In the genomic region with DNA sequence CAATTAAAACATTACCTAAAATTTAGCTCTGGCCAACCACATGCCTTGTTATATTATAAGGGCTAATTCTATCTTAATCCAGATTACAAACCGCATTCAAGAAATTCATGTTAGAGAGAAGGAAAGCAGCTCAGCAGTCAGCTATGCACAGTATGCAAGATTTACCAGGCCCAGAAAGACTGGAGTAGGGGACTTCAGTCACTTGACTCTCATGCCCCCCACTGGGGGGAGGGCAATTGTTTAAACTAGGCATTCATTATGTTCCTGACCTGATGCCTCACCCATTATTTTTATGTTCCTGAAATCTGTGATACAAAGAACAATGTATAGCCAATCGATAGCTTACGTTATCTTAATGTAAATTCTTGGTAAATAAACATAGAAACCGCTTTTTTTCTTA, we compare ENCODE assay signal across 23 cellular contexts.
DNase-seq lines count a peak whose midpoint lies in the region; ATAC-seq and TF ChIP-seq lines count a peak whose summit lies in the region.
"Had no signal": no experiment of that assay in that cellular context is flagged by ENCODE, and none has a peak within 500 bp of the region (broad histone marks: within the 10 kb centered on the region; RNA-seq: fewer than 3 reads in every experiment).

No MANE protein-coding gene starts in this region.

- peaks cover 31% of the 10 kb centered on the region for H3K4me1 ChIP-seq in cardiac muscle cell (ENCODE audit: low read depth)

- H3K27ac ChIP-seq in cardiac muscle cell: no peak overlapping the region
- H3K27ac ChIP-seq: A549; BLaER1 treated with 17β-estradiol and CSF1 and Interleukin-3, amounts not matched to agents 10 nM and 100 nM; breast epithelium; neutrophil; RWPE1; thoracic aorta had no signal

- no peaks in the 10 kb centered on the region for H3K27me3 ChIP-seq in cardiac muscle cell
- H3K27me3 ChIP-seq: BLaER1 treated with 17β-estradiol and CSF1 and Interleukin-3, amounts not matched to agents 10 nM and 100 nM; breast epithelium; neutrophil had no signal

- ATAC-seq in Right ventricle myocardium inferior: no peak
- ATAC-seq: A549; activated CD4-positive, CD25-positive, alpha-beta regulatory T cell treated with anti-CD3 and anti-CD28 coated beads, Interleukin-2, amount 50 U/mL, for 24 hours; stimulated activated effector memory CD8-positive, alpha-beta T cell treated with anti-CD3 and anti-CD28 coated beads, Interleukin-12 subunit alpha, Interleukin-12 subunit beta, amount 100 ng/mL, for 72 hours had no signal

- no peaks in the 10 kb centered on the region for H3K9me3 ChIP-seq in cardiac muscle cell (ENCODE audit: low read depth)
- H3K9me3 ChIP-seq: A549, breast epithelium, neutrophil, thoracic aorta had no signal

- intact Hi-C loops in Right ventricle myocardium inferior (cut with DNase I): no loop called here

- no peaks in the 10 kb centered on the region for H3K36me3 ChIP-seq in cardiac muscle cell
- H3K36me3 ChIP-seq: breast epithelium, neutrophil, thoracic aorta had no signal

- no peak overlapping the region for H3K4me3 ChIP-seq in cardiac muscle cell
- H3K4me3 ChIP-seq in retinal pigment epithelial cell (ENCODE audit: low read length): no peak overlapping the region
- H3K4me3 ChIP-seq: A549; BLaER1 treated with 17β-estradiol and CSF1 and Interleukin-3, amounts not matched to agents 10 nM and 100 nM; breast epithelium; thoracic aorta had no signal

- TF ChIP-seq CTCF in cardiac muscle cell (IDR thresholded peaks at IDR 0.05; ENCODE audit: low read depth, low read length) (no peak), retinal pigment epithelial cell (conservative IDR thresholded peaks at IDR 0.05; ENCODE audit: low read depth, low read length) (no peak)

- peak; percentile 3 to 5 for DNase-seq in cardiac muscle cell (ENCODE audit: low read depth in 1 of 2, low spot score in 1 of 2)
- no peak for DNase-seq in Right ventricle myocardium inferior (ENCODE audit: missing footprints)
- peak; percentile 21 for DNase-seq in NCI-H2227 treated with DMSO at 0.1 percent for 48 hours (lab: John Stamatoyannopoulos, UW)
- DNase-seq in iPS DF 4.7 (ENCODE audit: extremely low read depth, low spot score): peak; percentile 44
- peak; percentile 48 for DNase-seq in retinal pigment epithelial cell (ENCODE audit: low read depth)
- no peak for DNase-seq in activated CD4-positive, CD25-positive, alpha-beta regulatory T cell treated with anti-CD3 and anti-CD28 coated beads, Interleukin-2, amount 50 U/mL, for 72 hours
- no peak for DNase-seq in NCI-H345 (lab: John Stamatoyannopoulos, UW)
- DNase-seq in retina: no peak
- DNase-seq: activated CD8-positive, alpha-beta memory T cell treated with anti-CD3 and anti-CD28 coated beads for 24 hours; activated naive CD8-positive, alpha-beta T cell treated with anti-CD3 and anti-CD28 coated beads, Interleukin-2, amount 10 ng/mL, durations not matched to agents 7 days and 5 days; dermis blood vessel endothelial cell; hypothalamus; NCI-H1417 treated with DMSO at 0.1 percent for 48 hours; stimulated activated CD4-positive, alpha-beta T cell treated with anti-CD3 and anti-CD28 coated beads, Interleukin-15, amount 100 ng/mL, for 24 hours; T1000 had no signal

Comparison
In these comparisons a context has a peak if more than half of its experiments do, and no peak if none do; other contexts are left out.
1. DNase-seq: peak in cardiac muscle cell (2 of 2), NCI-H2227 treated with DMSO at 0.1 percent for 48 hours (single experiment), iPS DF 4.7 (single experiment) and retinal pigment epithelial cell (single experiment); none in Right ventricle myocardium inferior (single experiment), activated CD4-positive, CD25-positive, alpha-beta regulatory T cell treated with anti-CD3 and anti-CD28 coated beads, Interleukin-2, amount 50 U/mL, for 72 hours (single experiment), NCI-H345 (single experiment) and retina (single experiment).